Comparison of ENCODE assay signal across 8 cellular contexts in genomic region chr7:11830582-11831382, GRCh38. TPM values are rescaled to one million over a fixed set of nuclear protein-coding genes. Genes with fewer than 3 reads are reported as not detected.
A peak's percentile ranks its signal among the peaks of the same experiment; 100 is the strongest.
DNase-seq lines count a peak whose midpoint lies in the region; ATAC-seq and TF ChIP-seq lines count a peak whose summit lies in the region.

No MANE protein-coding gene starts in this region.

- CTCF ChIA-PET in PC-9 (lab: Charles Lee): interaction anchor here (0.6 kb wide), 1 partner anchor 457 kb away, joined by 3 read pairs; no protein-coding TSS in a partner anchor

- H3K4me3 ChIP-seq in PC-9 (peak overlapping the region; percentile 53), parathyroid adenoma (ENCODE audit: low read depth, low read length) (peak overlapping the region; percentile 57)

- no peak for ATAC-seq in GM18505 (IDR thresholded peaks at IDR 0.05; ENCODE audit: unreplicated experiment)
- no peak for ATAC-seq in HG03159 (IDR thresholded peaks at IDR 0.05; ENCODE audit: unreplicated experiment)
- no peak for ATAC-seq in HG03342 (IDR thresholded peaks at IDR 0.05; ENCODE audit: unreplicated experiment)

- H3K79me2 ChIP-seq in PC-9 (ENCODE audit: low read depth) (no peaks in the 10 kb centered on the region), parathyroid adenoma (peaks cover 13% of the 10 kb centered on the region)

- no peaks in the 10 kb centered on the region for H3K27me3 ChIP-seq in PC-9 (ENCODE audit: insufficient read depth, low read depth)
- H3K27me3 ChIP-seq in parathyroid adenoma (ENCODE audit: control insufficient read depth, insufficient read depth, low read length): no peaks in the 10 kb centered on the region

- no peak overlapping the region for H3K9ac ChIP-seq in parathyroid adenoma

- H3K4me1 ChIP-seq in PC-9 (replicated peaks; ENCODE audit: insufficient read depth) (no peaks in the 10 kb centered on the region; the same call in 1 of the 2 replicates), parathyroid adenoma (peaks cover 5% of the 10 kb centered on the region)

- H2AFZ ChIP-seq in PC-9: peak overlapping the region; percentile 77
- peak overlapping the region; percentile 95 for H2AFZ ChIP-seq in parathyroid adenoma

- H3K36me3 ChIP-seq in PC-9 (ENCODE audit: low read depth) (no peaks in the 10 kb centered on the region), parathyroid adenoma (ENCODE audit: control insufficient read depth, insufficient read depth, low read length) (no peaks in the 10 kb centered on the region)

- H3K27ac ChIP-seq in PC-9: no peak overlapping the region
- peak overlapping the region; percentile 79 for H3K27ac ChIP-seq in parathyroid adenoma

- TF ChIP-seq CTCF in PC-9 (conservative IDR thresholded peaks at IDR 0.05) (no peak), parathyroid adenoma (IDR thresholded peaks at IDR 0.05) (no peak)

- DNase-seq in DMS53 (lab: John Stamatoyannopoulos, UW) (peak; percentile 53), PC-9 (no peak), foreskin melanocyte (peak; percentile 10), SKM-1 treated with dmso at 0.1 percent for 144 hours (lab: John Stamatoyannopoulos, UW; ENCODE audit: unreplicated experiment) (no peak)

- H4K20me1 ChIP-seq in PC-9 (ENCODE audit: insufficient read depth): no peaks in the 10 kb centered on the region

- intact Hi-C loops in PC-9 (cut with micrococcal nuclease; ENCODE audit: unreplicated experiment): loop anchor here (1.0 kb wide), 2 partner anchors 44 to 81 kb away; no protein-coding TSS in a partner anchor

- peak overlapping the region; percentile 74 for H3K4me2 ChIP-seq in PC-9
- H3K4me2 ChIP-seq in parathyroid adenoma (ENCODE audit: low read length): peak overlapping the region; percentile 75

- H3K9me3 ChIP-seq in PC-9 (ENCODE audit: insufficient read depth, low read depth) (no peaks in the 10 kb centered on the region), parathyroid adenoma (ENCODE audit: control insufficient read depth, low read length) (no peaks in the 10 kb centered on the region)

- TF ChIP-seq POLR2A in GM18505 (IDR thresholded peaks at IDR 0.05; ENCODE audit: borderline replicate concordance, extremely low read depth, insufficient read depth, insufficient read length): no peak

- POLR2A ChIA-PET in PC-9 (lab: Charles Lee; ENCODE audit: unreplicated experiment): interaction anchor here (0.6 kb wide), 2 partner anchors 41 to 190 kb away, joined by 3 to 4 read pairs; no protein-coding TSS in a partner anchor

- BruUV-seq in PC-9 (replicated peaks; lab: Mats Ljungman, UMichigan): TSS peak; percentile 61

- no peaks in the 10 kb centered on the region for H3K9me2 ChIP-seq in PC-9 (ENCODE audit: insufficient read depth)

- H3F3A ChIP-seq in PC-9 (ENCODE audit: insufficient read depth, low read depth): no peaks in the 10 kb centered on the region

RNA-seq across cellular contexts. Expression of gene THSD7A, which starts 1.2 kb away (rescaled TPM):
- total RNA-seq in PC-9 (2021): 1.6 and 4.0 TPM in 2 replicates

Comparison
In these comparisons a context has a peak if more than half of its experiments do, and no peak if none do; other contexts are left out.
1. DNase-seq: peak in DMS53 (single experiment) and foreskin melanocyte (single experiment); none in PC-9 (0 of 2) and SKM-1 treated with dmso at 0.1 percent for 144 hours (single experiment).